ENCODE assay signal across 8 cellular contexts in the genomic region with DNA sequence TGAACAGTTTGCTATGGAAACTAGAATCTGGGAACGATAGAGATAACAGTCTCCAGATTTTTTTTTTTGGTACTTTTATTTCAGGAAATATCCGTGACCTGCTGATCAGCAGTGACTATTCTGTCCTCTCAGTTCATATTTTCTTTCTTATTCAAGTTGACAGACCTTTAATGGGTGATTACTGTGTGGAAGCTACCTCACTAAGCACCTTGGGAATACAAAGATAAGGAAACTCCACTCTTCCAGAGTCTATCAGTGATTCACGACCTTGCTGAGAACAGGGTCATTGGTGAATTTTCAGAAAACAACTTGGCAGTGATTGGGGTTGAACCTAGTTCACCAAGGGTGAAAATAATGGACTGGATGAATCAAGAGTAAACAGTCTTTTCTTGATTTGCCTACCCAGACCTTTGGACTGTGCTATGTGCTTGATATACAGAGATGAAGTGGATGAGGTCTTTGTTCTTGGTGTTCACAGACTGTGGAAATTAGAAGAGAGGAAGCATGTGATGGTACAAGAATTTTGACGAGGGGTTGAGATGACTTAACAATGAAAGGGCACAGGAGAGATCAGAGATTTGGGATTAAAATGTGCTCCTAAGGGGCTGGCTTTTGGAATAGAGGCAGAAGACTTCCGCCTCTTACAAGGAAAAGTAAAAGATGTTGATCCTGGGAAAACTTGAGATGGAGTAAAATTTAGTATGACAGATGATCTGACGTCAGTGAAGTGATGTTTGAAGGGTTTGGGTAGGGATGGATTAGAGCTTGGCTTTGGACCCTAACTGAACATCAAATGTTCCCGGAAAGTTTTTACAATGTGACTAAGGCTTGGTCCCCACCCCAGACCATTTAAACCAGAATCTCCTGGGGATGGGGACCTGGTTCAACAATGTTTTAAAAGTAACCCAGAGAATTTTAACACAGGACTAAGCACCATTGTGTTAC. TPM values are rescaled to one million over a fixed set of nuclear protein-coding genes. Genes with fewer than 3 reads are reported as not detected.
A peak's percentile ranks its signal among the peaks of the same experiment; 100 is the strongest.
DNase-seq lines count a peak whose midpoint lies in the region; ATAC-seq, FAIRE-seq and TF ChIP-seq lines count a peak whose summit lies in the region.

No MANE protein-coding gene starts in this region.

- DNase-seq in A549 (ENCODE audit: low read depth in 1 of 2, low spot score in 1 of 2), result no peak
- no peak for DNase-seq in breast epithelium (ENCODE audit: low spot score in 2 of 2)
- no peak for DNase-seq in DMS114 treated with DMSO at 0.1 percent for 48 hours (lab: John Stamatoyannopoulos, UW; ENCODE audit: unreplicated experiment)
- no peak for DNase-seq in activated gamma-delta T cell treated with Interleukin-2 at 50 U/mL for 16 hours
- DNase-seq in NCI-H2171 treated with DMSO at 0.1 percent for 48 hours (lab: John Stamatoyannopoulos, UW), result no peak
- DNase-seq in NCI-H2081 treated with DMSO at 0.1 percent for 48 hours (lab: John Stamatoyannopoulos, UW), result no peak

- H3K9me3 ChIP-seq in A549, result no peaks in the 10 kb centered on the region
- H3K9me3 ChIP-seq in HUES6 (ENCODE audit: control insufficient read depth, insufficient read depth, low read depth, low read length), result no peaks in the 10 kb centered on the region
- H3K9me3 ChIP-seq in breast epithelium, result no peaks in the 10 kb centered on the region
- no peaks in the 10 kb centered on the region for H3K9me3 ChIP-seq in mesodermal cell (ENCODE audit: control insufficient read depth, low read length)

- peak overlapping the region; percentile 84 for H3K4me2 ChIP-seq in A549

- peaks cover 14% of the 10 kb centered on the region for H3K36me3 ChIP-seq in HUES6 (ENCODE audit: control insufficient read depth, insufficient read depth, low read length)
- H3K36me3 ChIP-seq in breast epithelium, result no peaks in the 10 kb centered on the region
- H3K36me3 ChIP-seq in mesodermal cell (ENCODE audit: control insufficient read depth, insufficient read depth, low read length), result peaks cover 22% of the 10 kb centered on the region

- H3K27me3 ChIP-seq in HUES6 (ENCODE audit: control insufficient read depth, insufficient read depth, low read length), result no peaks in the 10 kb centered on the region
- H3K27me3 ChIP-seq in breast epithelium, result no peaks in the 10 kb centered on the region

- CTCF ChIA-PET in A549 (lab: Yijun Ruan, JAX), result interaction anchor here (1.0 kb wide), 2 partner anchors 11 to 29 kb away, joined by 3 read pairs; no protein-coding TSS in a partner anchor

- POLR2A ChIA-PET in A549 (lab: Yijun Ruan, JAX), result interaction anchor here (0.5 to 1.6 kb wide), 5 partner anchors 15 to 149 kb away, joined by 3 to 10 read pairs (median 4); a partner anchor contains a TSS

- TF ChIP-seq POLR2A in A549 (IDR thresholded peaks at IDR 0.05; ENCODE audit: low read length), result no peak
- TF ChIP-seq POLR2A in breast epithelium (IDR thresholded peaks at IDR 0.05), result no peak

- H3K4me3 ChIP-seq in A549 (peak overlapping the region; percentile 72), HUES6 (ENCODE audit: low read depth, low read length) (peak overlapping the region; percentile 97), breast epithelium (peak overlapping the region; percentile 83 to 97 (median 94)), mesodermal cell (ENCODE audit: extremely low read depth, insufficient read depth, low read length, poor library complexity, severe bottlenecking) (peak overlapping the region; percentile 89)

- intact Hi-C loops in breast epithelium (cut with DNase I; ENCODE audit: low total_unique reads), result no loop called here

- no peak for FAIRE-seq in A549 (lab: Jason Lieb, UNC)

- no peak for ATAC-seq in A549

- 44% methylated on average over 7 of the region's 7 CpGs for WGBS in A549 (ENCODE audit: missing lambda C conversion rate)
- 51 to 59% methylated on average over 5 to 6 of the region's 7 CpGs for WGBS in mesodermal cell (ENCODE audit: insufficient coverage in 2 of 2), 2 experiments

- peak overlapping the region; percentile 96 for H3K9ac ChIP-seq in HUES6 (ENCODE audit: low read length)

- TF ChIP-seq RAD21 in A549 (conservative IDR thresholded peaks at IDR 0.05 in 1 of 2, IDR thresholded peaks at IDR 0.05 in 1 of 2), result no peak

- H3K4me1 ChIP-seq in A549 (peaks cover 9% of the 10 kb centered on the region), HUES6 (ENCODE audit: control insufficient read depth, insufficient read depth, low read length) (peaks cover under 1% of the 10 kb centered on the region; the same call in 1 of the 2 replicates), breast epithelium (peaks cover 10 to 16% of the 10 kb centered on the region in 2 donors), mesodermal cell (ENCODE audit: control insufficient read depth, insufficient read depth, low read length, poor library complexity, severe bottlenecking) (no peaks in the 10 kb centered on the region)

- TF ChIP-seq CTCF in A549 (IDR thresholded peaks at IDR 0.05), result no peak
- TF ChIP-seq CTCF in breast epithelium (IDR thresholded peaks at IDR 0.05), result no peak

- H3K27ac ChIP-seq in A549 (peak overlapping the region; percentile 94 to 95), HUES6 (ENCODE audit: low read depth, low read length) (0 out of 2 replicates have a peak overlapping the region, but pooled peaks have one; percentile 90), breast epithelium (peak overlapping the region; percentile 91 to 94), mesodermal cell (ENCODE audit: low read depth, low read length, severe bottlenecking) (no peak overlapping the region)

- TF ChIP-seq EP300 in A549 (IDR thresholded peaks at IDR 0.05), result no peak

TF ChIP-seq in A549, 52 proteins besides CTCF, POLR2A, EP300 and RAD21:
- no peak for TF ChIP-seq FOXS1 (CRISPR knock-in tag; IDR thresholded peaks at IDR 0.05)
- TF ChIP-seq, protein P1, sequence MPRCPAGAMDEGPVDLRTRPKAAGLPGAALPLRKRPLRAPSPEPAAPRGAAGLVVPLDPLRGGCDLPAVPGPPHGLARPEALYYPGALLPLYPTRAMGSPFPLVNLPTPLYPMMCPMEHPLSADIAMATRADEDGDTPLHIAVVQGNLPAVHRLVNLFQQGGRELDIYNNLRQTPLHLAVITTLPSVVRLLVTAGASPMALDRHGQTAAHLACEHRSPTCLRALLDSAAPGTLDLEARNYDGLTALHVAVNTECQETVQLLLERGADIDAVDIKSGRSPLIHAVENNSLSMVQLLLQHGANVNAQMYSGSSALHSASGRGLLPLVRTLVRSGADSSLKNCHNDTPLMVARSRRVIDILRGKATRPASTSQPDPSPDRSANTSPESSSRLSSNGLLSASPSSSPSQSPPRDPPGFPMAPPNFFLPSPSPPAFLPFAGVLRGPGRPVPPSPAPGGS (IDR thresholded peaks at IDR 0.05), result no peak
- no peak for TF ChIP-seq KDM5A (IDR thresholded peaks at IDR 0.05)
- TF ChIP-seq, protein P2, sequence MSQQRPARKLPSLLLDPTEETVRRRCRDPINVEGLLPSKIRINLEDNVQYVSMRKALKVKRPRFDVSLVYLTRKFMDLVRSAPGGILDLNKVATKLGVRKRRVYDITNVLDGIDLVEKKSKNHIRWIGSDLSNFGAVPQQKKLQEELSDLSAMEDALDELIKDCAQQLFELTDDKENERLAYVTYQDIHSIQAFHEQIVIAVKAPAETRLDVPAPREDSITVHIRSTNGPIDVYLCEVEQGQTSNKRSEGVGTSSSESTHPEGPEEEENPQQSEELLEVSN (IDR thresholded peaks at IDR 0.05; ENCODE audit: borderline replicate concordance, low read depth), result no peak
- TF ChIP-seq POLR2AphosphoS2 (conservative IDR thresholded peaks at IDR 0.05; ENCODE audit: low read length), result no peak
- no peak for TF ChIP-seq HEYL (CRISPR knock-in tag; IDR thresholded peaks at IDR 0.05)
- TF ChIP-seq PHF8 (IDR thresholded peaks at IDR 0.05; ENCODE audit: borderline replicate concordance, low read depth), result no peak
- TF ChIP-seq, protein P3, sequence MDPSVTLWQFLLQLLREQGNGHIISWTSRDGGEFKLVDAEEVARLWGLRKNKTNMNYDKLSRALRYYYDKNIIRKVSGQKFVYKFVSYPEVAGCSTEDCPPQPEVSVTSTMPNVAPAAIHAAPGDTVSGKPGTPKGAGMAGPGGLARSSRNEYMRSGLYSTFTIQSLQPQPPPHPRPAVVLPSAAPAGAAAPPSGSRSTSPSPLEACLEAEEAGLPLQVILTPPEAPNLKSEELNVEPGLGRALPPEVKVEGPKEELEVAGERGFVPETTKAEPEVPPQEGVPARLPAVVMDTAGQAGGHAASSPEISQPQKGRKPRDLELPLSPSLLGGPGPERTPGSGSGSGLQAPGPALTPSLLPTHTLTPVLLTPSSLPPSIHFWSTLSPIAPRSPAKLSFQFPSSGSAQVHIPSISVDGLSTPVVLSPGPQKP (IDR thresholded peaks at IDR 0.05; ENCODE audit: low read depth, low read length), result no peak
- no peak for TF ChIP-seq ZSCAN20 (CRISPR knock-in tag; IDR thresholded peaks at IDR 0.05)
TF ChIP-seq in A549: peak in this region for 0.

RNA-seq across cellular contexts. Expression of a gene that starts 1.2 kb away (rescaled TPM):
- polyA plus RNA-seq in A549 (2011; rRNA removed) (15.7 and 18.8 TPM in 2 replicates), A549 (2017; fragmentation: RNase III; extraction: RNeasy Plus Mini Kit Qiagen cat#74134 plus additional on column Dnase treatment) (10.7 to 12.6 TPM (median 12.1 TPM) in 3 replicates)
- 5.2 and 5.4 TPM in 2 replicates for polyA plus RNA-seq in A549 (2012; cell fraction: cytosol; rRNA removed)
- polyA plus RNA-seq in A549 (2012; cell fraction: nucleus; rRNA removed), result 2.5 and 4.4 TPM in 2 replicates
- 20.5 and 21.2 TPM in 2 replicates for polyA minus RNA-seq in A549 (2011; rRNA and poly(A)+ RNA removed)
- 10 to 100 TPM; 11.1 to 17.4 (median 14.9) TPM for total RNA-seq in breast epithelium
- polyA plus RNA-seq in mesodermal cell (2013, experiment 1 of 2), result 14.9 TPM
- polyA plus RNA-seq in mesodermal cell (2013, experiment 2 of 2), result 15.7 TPM

RNA-seq across cellular contexts. Expression of a gene that starts 1.2 kb away (rescaled TPM):
- 22.6 and 32.3 TPM in 2 replicates for polyA plus RNA-seq in A549 (2011; rRNA removed)
- polyA plus RNA-seq in A549 (2012; cell fraction: cytosol; rRNA removed), result 12.0 and 17.1 TPM in 2 replicates
- polyA plus RNA-seq in A549 (2012; cell fraction: nucleus; rRNA removed), result 2.8 and 5.1 TPM in 2 replicates
- polyA plus RNA-seq in A549 (2017; fragmentation: RNase III; extraction: RNeasy Plus Mini Kit Qiagen cat#74134 plus additional on column Dnase treatment), result 21.9 to 25.0 TPM (median 23.5 TPM) in 3 replicates
- 2.4 TPM in 2 replicates for polyA minus RNA-seq in A549 (2011; rRNA and poly(A)+ RNA removed)
- 10 to 100 TPM; 12.3 to 13.8 (median 13.6) TPM for total RNA-seq in breast epithelium
- polyA plus RNA-seq in mesodermal cell (2013, experiment 1 of 2), result 14.5 TPM
- polyA plus RNA-seq in mesodermal cell (2013, experiment 2 of 2), result 15.6 TPM
